ENCODE assay signal across 8 cellular contexts in the genomic region with DNA sequence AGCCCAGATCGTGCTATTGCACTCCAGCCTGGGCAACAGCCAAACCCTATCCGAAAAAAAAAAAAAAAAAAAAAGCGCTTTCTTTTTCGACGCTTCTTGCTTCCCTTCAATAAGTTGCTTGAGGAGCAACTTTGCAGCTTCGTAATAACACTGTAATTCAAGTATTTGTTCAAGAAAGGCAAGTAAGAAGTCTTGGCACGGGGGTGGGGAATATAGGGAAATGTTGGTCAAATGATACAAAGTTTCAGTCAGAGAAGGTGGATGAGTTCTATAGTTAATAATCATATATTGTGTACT.
DNase-seq lines count a peak whose midpoint lies in the region; ATAC-seq and TF ChIP-seq lines count a peak whose summit lies in the region.

No MANE protein-coding gene starts in this region.

- TF ChIP-seq CTCF in AG04449 (IDR thresholded peaks at IDR 0.05; ENCODE audit: insufficient read depth, low read length, missing control alignments) = no peak

- H3K4me1 ChIP-seq in mucosa of stomach (ENCODE audit: control insufficient read depth, insufficient read depth, low read length) = peaks cover 9% of the 10 kb centered on the region

- H3K27ac ChIP-seq in KOPT-K1 (ENCODE audit: low read depth, low read length, poor library complexity, severe bottlenecking) (peak overlapping the region; percentile 77), substantia nigra (ENCODE audit: low read depth, low read length, poor library complexity, severe bottlenecking) (no peak overlapping the region)

- no peak for ATAC-seq in GM18868 (IDR thresholded peaks at IDR 0.05; ENCODE audit: unreplicated experiment)

- DNase-seq in AG04449 (ENCODE audit: low read depth, low spot score) (no peak), substantia nigra (lab: John Stamatoyannopoulos, UW) (no peak), NCI-H446 (lab: John Stamatoyannopoulos, UW) (no peak), GM19240 (ENCODE audit: insufficient read length, low spot score) (no peak)
- peak; percentile 5 for DNase-seq in central memory CD4-positive, alpha-beta T cell

- POLR2A ChIA-PET in AG04449 (lab: Yijun Ruan, JAX) = interaction anchor here (2.0 kb wide), 1 partner anchor 12 kb away, joined by 7 read pairs; no protein-coding TSS in a partner anchor

- H3K9me3 ChIP-seq in KOPT-K1 (ENCODE audit: insufficient read depth, low read length, poor library complexity, severe bottlenecking) (no peaks in the 10 kb centered on the region), mucosa of stomach (ENCODE audit: control insufficient read depth, low read length) (no peaks in the 10 kb centered on the region)

- no peaks in the 10 kb centered on the region for H3K27me3 ChIP-seq in mucosa of stomach (ENCODE audit: control insufficient read depth, insufficient read depth, low read length)

- H3K4me3 ChIP-seq in AG04449 (ENCODE audit: low read depth, low read length) (peak overlapping the region; percentile 92), mucosa of stomach (ENCODE audit: low read length) (peak overlapping the region; percentile 89)

- H3K36me3 ChIP-seq in KOPT-K1 (ENCODE audit: insufficient read depth, low read length) = peaks cover 21% of the 10 kb centered on the region
- H3K36me3 ChIP-seq in mucosa of stomach (ENCODE audit: control insufficient read depth, insufficient read depth, low read length) = no peaks in the 10 kb centered on the region

- CTCF ChIA-PET in AG04449 (lab: Yijun Ruan, JAX) = interaction anchor here (1.3 to 9.3 kb wide), 4 partner anchors 10 to 104 kb away, joined by 4 to 86 read pairs (median 48); partner anchors contain the start of gene CYB561D1

- peak overlapping the region; percentile 77 for H3K9ac ChIP-seq in mucosa of stomach (ENCODE audit: low read length)
